ENCODE assay signal across 8 cellular contexts in the genomic region with DNA sequence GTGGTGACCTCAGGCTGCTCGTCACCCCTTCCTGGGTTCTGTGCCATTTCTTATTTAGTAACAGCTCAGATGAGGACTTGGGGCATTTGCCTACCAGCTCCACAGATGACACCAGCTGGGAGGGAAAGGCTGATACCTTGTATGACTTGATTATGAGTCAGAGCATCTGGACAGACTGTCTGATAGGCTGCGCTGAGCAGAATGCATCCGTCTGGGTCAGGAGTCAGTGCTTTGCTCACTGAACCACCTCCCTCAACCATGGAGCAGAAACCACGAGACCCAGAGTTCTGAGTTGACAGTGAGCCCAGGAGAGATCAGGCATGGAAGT. TPM values are rescaled to one million over a fixed set of nuclear protein-coding genes. Genes with fewer than 3 reads are reported as not detected.
DNase-seq lines count a peak whose midpoint lies in the region; ATAC-seq, FAIRE-seq and TF ChIP-seq lines count a peak whose summit lies in the region.

No MANE protein-coding gene starts in this region.

- H3K36me3 ChIP-seq in BE2C (no peaks in the 10 kb centered on the region), kidney (ENCODE audit: control insufficient read depth in 1 of 2, insufficient read depth in 2 of 2, low read length in 2 of 2) (no peaks in the 10 kb centered on the region)

- H3K4me1 ChIP-seq in BE2C (peaks cover 3% of the 10 kb centered on the region; the same call in 1 of the 2 replicates), kidney (ENCODE audit: control insufficient read depth in 1 of 2, insufficient read depth in 1 of 2, low read depth in 1 of 2, low read length in 2 of 2) (peaks cover 21 to 28% of the 10 kb centered on the region in 2 donors)

- TF ChIP-seq CTCF in BE2C (IDR thresholded peaks at IDR 0.05; ENCODE audit: low read depth, low read length): no peak
- TF ChIP-seq CTCF in kidney (IDR thresholded peaks at IDR 0.05; ENCODE audit: borderline replicate concordance, extremely low read depth, insufficient read depth): no peak

- peak; percentile 79 for FAIRE-seq in kidney (lab: Jason Lieb, UNC)

- peaks cover 12 to 13% of the 10 kb centered on the region in 2 donors for H3K4me1 Mint-ChIP-seq in natural killer cell treated with Interleukin-12 subunit alpha and Interleukin-12 subunit beta and Interleukin-15 and Interleukin-18, amount 100 ng/mL, for 72 hours (ENCODE audit: low read depth in 2 of 2)

- H3K27me3 ChIP-seq in BE2C: no peaks in the 10 kb centered on the region

- H3K4me3 Mint-ChIP-seq in natural killer cell treated with Interleukin-12 subunit alpha and Interleukin-12 subunit beta and Interleukin-15 and Interleukin-18, amount 100 ng/mL, for 72 hours: no peak overlapping the region

- ATAC-seq in HG02642 (IDR thresholded peaks at IDR 0.05; ENCODE audit: poor library complexity, unreplicated experiment) (peak; percentile 56), HG03135 (IDR thresholded peaks at IDR 0.05; ENCODE audit: unreplicated experiment) (no peak)
- ATAC-seq in natural killer cell treated with Interleukin-12 subunit alpha and Interleukin-12 subunit beta and Interleukin-15 and Interleukin-18, amount 100 ng/mL, for 72 hours: no peak

- peak overlapping the region; percentile 26 to 51 for H3K27ac ChIP-seq in kidney (ENCODE audit: low read depth in 2 of 2, low read length in 2 of 2)

- intact Hi-C loops in kidney (cut with DNase I): no loop called here

- no peaks in the 10 kb centered on the region for H3K9me3 ChIP-seq in BE2C
- no peaks in the 10 kb centered on the region for H3K9me3 ChIP-seq in kidney (ENCODE audit: control insufficient read depth in 1 of 2, low read length in 2 of 2)

- H3K27me3 Mint-ChIP-seq in natural killer cell treated with Interleukin-12 subunit alpha and Interleukin-12 subunit beta and Interleukin-15 and Interleukin-18, amount 100 ng/mL, for 72 hours: peaks cover 32 to 54% of the 10 kb centered on the region in 2 donors

- H3K9ac ChIP-seq in kidney (ENCODE audit: low read length in 2 of 2): no peak overlapping the region

- no peaks in the 10 kb centered on the region for H3K36me3 Mint-ChIP-seq in natural killer cell treated with Interleukin-12 subunit alpha and Interleukin-12 subunit beta and Interleukin-15 and Interleukin-18, amount 100 ng/mL, for 72 hours

- H3K9me3 Mint-ChIP-seq in natural killer cell treated with Interleukin-12 subunit alpha and Interleukin-12 subunit beta and Interleukin-15 and Interleukin-18, amount 100 ng/mL, for 72 hours: no peaks in the 10 kb centered on the region

- H3K4me3 ChIP-seq in BE2C (ENCODE audit: low read depth, low read length) (no peak overlapping the region), kidney (ENCODE audit: low read length in 2 of 2) (no peak overlapping the region)

- peak; percentile 67 for DNase-seq in BE2C
- peak; percentile 15 for DNase-seq in SK-N-DZ (ENCODE audit: low spot score)
- DNase-seq in kidney: no peak
- DNase-seq in Kasumi-1 (lab: John Stamatoyannopoulos, UW): no peak
- no peak for DNase-seq in natural killer cell treated with Interleukin-12 subunit alpha and Interleukin-12 subunit beta and Interleukin-15 and Interleukin-18, amount 100 ng/mL, for 72 hours (ENCODE audit: low spot score)
- DNase-seq in NCI-H187 (lab: John Stamatoyannopoulos, UW): no peak

- peak overlapping the region in 1 of 2 donors; percentile 58 for H3K27ac Mint-ChIP-seq in natural killer cell treated with Interleukin-12 subunit alpha and Interleukin-12 subunit beta and Interleukin-15 and Interleukin-18, amount 100 ng/mL, for 72 hours

RNA-seq across cellular contexts. Expression of a gene that starts 6.8 kb away (rescaled TPM):
- polyA plus RNA-seq in BE2C (2012; ENCODE audit: insufficient read depth, insufficient read length, low read depth): 0.28 TPM
- polyA plus RNA-seq in SK-N-DZ (2014; cell fraction: cytosol; rRNA removed): not detected in 2 replicates
- 0.42 TPM in 1 of 2 replicates, not detected in the other for polyA plus RNA-seq in SK-N-DZ (2014; cell fraction: nucleus; rRNA removed)
- 139 TPM for total RNA-seq in kidney
- 59.3 TPM for polyA plus RNA-seq in kidney (ENCODE audit: insufficient read depth, low read depth, low replicate concordance)
- under 1 TPM in 1 of 2 donors, not detected in 1; 0.17 TPM for total RNA-seq in natural killer cell treated with Interleukin-12 subunit alpha and Interleukin-12 subunit beta and Interleukin-15 and Interleukin-18, amount 100 ng/mL, for 72 hours

Comparison
In these comparisons a context has a peak if more than half of its experiments do, and no peak if none do; other contexts are left out.
1. DNase-seq: peak in BE2C (single experiment) and SK-N-DZ (single experiment); none in kidney (single experiment), Kasumi-1 (0 of 2), natural killer cell treated with Interleukin-12 subunit alpha and Interleukin-12 subunit beta and Interleukin-15 and Interleukin-18, amount 100 ng/mL, for 72 hours (single experiment) and NCI-H187 (0 of 2).
2. RNA of a gene that starts 6.8 kb away (total RNA-seq): 139 TPM in kidney (single experiment); 0.17 TPM in natural killer cell treated with Interleukin-12 subunit alpha and Interleukin-12 subunit beta and Interleukin-15 and Interleukin-18, amount 100 ng/mL, for 72 hours; every median in the first group is over 100 times any median in the second.